In genomic region chr16:58578642-58579041, GRCh38 we compare ENCODE assay signal across 20 cellular contexts. TPM values are rescaled to one million over a fixed set of nuclear protein-coding genes. Genes with fewer than 3 reads are reported as not detected.
DNase-seq lines count a peak whose midpoint lies in the region; ATAC-seq and TF ChIP-seq lines count a peak whose summit lies in the region.
"Had no signal": no experiment of that assay in that cellular context is flagged by ENCODE, and none has a peak within 500 bp of the region (broad histone marks: within the 10 kb centered on the region; RNA-seq: fewer than 3 reads in every experiment).

No MANE protein-coding gene starts in this region.

- H3K4me1 ChIP-seq in heart left ventricle = peaks cover 0 to 13% (median 0%) of the 10 kb centered on the region in 12 donors
- H3K4me1 ChIP-seq: Caco-2 had no signal

- no peak for TF ChIP-seq POLR2A in heart left ventricle (IDR thresholded peaks at IDR 0.05)

- H3K4me3 Mint-ChIP-seq in central memory CD8-positive, alpha-beta T cell = no peak overlapping the region
- H3K4me3 Mint-ChIP-seq: CD8-positive, alpha-beta T cell; IgD-negative memory B cell had no signal

- no peaks in the 10 kb centered on the region for H3K27me3 ChIP-seq in heart left ventricle

- no peaks in the 10 kb centered on the region for H3K9me3 Mint-ChIP-seq in central memory CD8-positive, alpha-beta T cell
- H3K9me3 Mint-ChIP-seq: CD8-positive, alpha-beta T cell; IgD-negative memory B cell had no signal

- TF ChIP-seq CTCF in heart left ventricle (IDR thresholded peaks at IDR 0.05) = no peak

- peaks cover 0 to 100% (median 99%) of the 10 kb centered on the region in 9 donors for H3K36me3 ChIP-seq in heart left ventricle

- H3K27ac ChIP-seq in heart left ventricle = peak overlapping the region in 1 of 12 donors; percentile 31
- H3K27ac ChIP-seq: HL-60, KMS-11, PC-9 had no signal

- H3K27ac Mint-ChIP-seq in central memory CD8-positive, alpha-beta T cell (ENCODE audit: low read depth) = peak overlapping the region; percentile 13

- WGBS in heart left ventricle, 4 donors = 52 to 67% (median 60%) methylated on average over 3 of the region's 3 CpGs

- H3K4me1 Mint-ChIP-seq in central memory CD8-positive, alpha-beta T cell = no peaks in the 10 kb centered on the region
- H3K4me1 Mint-ChIP-seq: IgD-negative memory B cell had no signal

- intact Hi-C loops in Right ventricle myocardium superior (cut with DNase I) (no loop called here), cardiac septum (cut with DNase I) (no loop called here), heart left ventricle (cut with DNase I) (loop anchor here in 2 of 10 donors (5.0 kb wide), 1 partner anchor 36 kb away; no protein-coding TSS in a partner anchor)

- DNase-seq in Right ventricle myocardium superior = no peak
- no peak for DNase-seq in cardiac septum (ENCODE audit: low spot score)
- no peak for DNase-seq in central memory CD8-positive, alpha-beta T cell (ENCODE audit: low spot score in 2 of 2)
- no peak for DNase-seq in heart left ventricle
- no peak for DNase-seq in NCI-H2171 (lab: John Stamatoyannopoulos, UW)
- DNase-seq in activated effector memory CD4-positive, alpha-beta T cell treated with Interleukin-2 at 50 U/mL for 16 hours = no peak
- DNase-seq: C1 segment of cervical spinal cord; Caco-2; CD8-positive, alpha-beta T cell; DMS79 treated with DMSO at 0.1 percent for 48 hours; MM.1S; NCI-H2029 treated with DMSO at 0.1 percent for 48 hours; NCI-H2227 treated with DMSO at 0.1 percent for 48 hours; NCI-H526 treated with DMSO at 0.1 percent for 48 hours; PC-9; SHP77 had no signal

- H3K36me3 Mint-ChIP-seq in central memory CD8-positive, alpha-beta T cell (ENCODE audit: insufficient read depth) = peaks cover 86% of the 10 kb centered on the region

- no peaks in the 10 kb centered on the region for H3K27me3 Mint-ChIP-seq in central memory CD8-positive, alpha-beta T cell
- H3K27me3 Mint-ChIP-seq: IgD-negative memory B cell had no signal

- peak; percentile 84 for ATAC-seq in Right ventricle myocardium superior (ENCODE audit: poor library complexity)
- no peak for ATAC-seq in central memory CD8-positive, alpha-beta T cell (replicated peaks; ENCODE audit: extremely low read depth, poor library complexity, severe bottlenecking)
- peak; percentile 53 to 79 (median 76) for ATAC-seq in heart left ventricle
- no peak for ATAC-seq in GM21526 (IDR thresholded peaks at IDR 0.05; ENCODE audit: low FRiP score, unreplicated experiment)
- ATAC-seq: CD8-positive, alpha-beta T cell had no signal

- no peak overlapping the region for H3K4me3 ChIP-seq in heart left ventricle
- H3K4me3 ChIP-seq: PC-9 had no signal

- H3K9me3 ChIP-seq in heart left ventricle = no peaks in the 10 kb centered on the region
- H3K9me3 ChIP-seq: Caco-2 had no signal

RNA-seq across cellular contexts. Expression of gene CNOT1, which starts 51.0 kb away (rescaled TPM):
- 68.3 TPM for total RNA-seq in Right ventricle myocardium superior
- total RNA-seq in cardiac septum = 85.6 TPM
- total RNA-seq in heart left ventricle = 100 to 1,000 TPM in 2 of 9 donors, 10 to 100 TPM in 7; 66.6 to 110 (median 82.5) TPM
- polyA plus RNA-seq in heart left ventricle = 10 to 100 TPM; 21.2 to 81.1 TPM

Comparison
In these comparisons a context has a peak if more than half of its experiments do, and no peak if none do; other contexts are left out.
1. ATAC-seq: peak in Right ventricle myocardium superior (single experiment) and heart left ventricle (4 of 4); none in central memory CD8-positive, alpha-beta T cell (single experiment) and GM21526 (single experiment).